In genomic region chr6:78832091-78832808, GRCh38 we compare ENCODE assay signal across 22 cellular contexts. TPM values are rescaled to one million over a fixed set of nuclear protein-coding genes. Genes with fewer than 3 reads are reported as not detected.
A peak's percentile ranks its signal among the peaks of the same experiment; 100 is the strongest.
DNase-seq lines count a peak whose midpoint lies in the region; ATAC-seq and TF ChIP-seq lines count a peak whose summit lies in the region.
"Had no signal": no experiment of that assay in that cellular context is flagged by ENCODE, and none has a peak within 500 bp of the region (broad histone marks: within the 10 kb centered on the region; RNA-seq: fewer than 3 reads in every experiment).

No MANE protein-coding gene starts in this region.

- H3K27ac Mint-ChIP-seq in T-helper 17 cell = no peak overlapping the region
- H3K27ac Mint-ChIP-seq: CD4-positive, CD25-positive, alpha-beta regulatory T cell; endodermal cell; neural progenitor cell had no signal

- TF ChIP-seq CTCF in fibroblast of pulmonary artery (IDR thresholded peaks at IDR 0.05; ENCODE audit: low read length, missing control alignments) = no peak
- TF ChIP-seq CTCF in GM10248 (IDR thresholded peaks at IDR 0.05; ENCODE audit: control extremely low read depth, extremely low read depth, low read depth, missing control alignments) = no peak

- no peaks in the 10 kb centered on the region for H4K20me1 ChIP-seq in GM23248 (ENCODE audit: insufficient read depth)

- H2AFZ ChIP-seq in GM23248 = no peak overlapping the region
- H2AFZ ChIP-seq: neural progenitor cell had no signal

- no peaks in the 10 kb centered on the region for H3K9me2 ChIP-seq in GM23248 (ENCODE audit: insufficient read depth)

- H3K79me2 ChIP-seq in GM23248 (ENCODE audit: insufficient read depth) = no peaks in the 10 kb centered on the region

- H3K9ac ChIP-seq in GM23248 = no peak overlapping the region
- H3K9ac ChIP-seq: neural progenitor cell had no signal

- H3K4me2 ChIP-seq in GM23248 (ENCODE audit: unreplicated experiment) = no peak overlapping the region
- H3K4me2 ChIP-seq: neural progenitor cell had no signal

- peaks cover 21% of the 10 kb centered on the region for H3K27me3 Mint-ChIP-seq in T-helper 17 cell

- in situ Hi-C loops in GM23248 (cut with MboI) = no loop called here

- H3K9me3 ChIP-seq in T-helper 17 cell (ENCODE audit: control insufficient read depth, low read length, poor library complexity, severe bottlenecking) (no peaks in the 10 kb centered on the region), GM23248 (ENCODE audit: low read depth) (no peaks in the 10 kb centered on the region)

- H3K4me1 Mint-ChIP-seq in T-helper 17 cell = peaks cover 3% of the 10 kb centered on the region
- H3K4me1 Mint-ChIP-seq: CD4-positive, CD25-positive, alpha-beta regulatory T cell; endodermal cell; neural progenitor cell had no signal

- POLR2A ChIA-PET in GM10248 (lab: Yijun Ruan, JAX) = no interaction called here

- ATAC-seq in GM18498 (IDR thresholded peaks at IDR 0.05; ENCODE audit: unreplicated experiment) = peak; percentile 63
- ATAC-seq in GM19468 (IDR thresholded peaks at IDR 0.05; ENCODE audit: extremely low read depth, unreplicated experiment) = peak; percentile 51
- peak; percentile 64 for ATAC-seq in HG03159 (IDR thresholded peaks at IDR 0.05; ENCODE audit: unreplicated experiment)
- no peak for ATAC-seq in T-helper 17 cell
- ATAC-seq: foreskin keratinocyte had no signal

- no peak overlapping the region for H3K27ac ChIP-seq in GM23248
- H3K27ac ChIP-seq: foreskin keratinocyte, HL-60, neural progenitor cell had no signal

- H3K36me3 Mint-ChIP-seq in T-helper 17 cell (ENCODE audit: low read depth) = peaks cover 2% of the 10 kb centered on the region
- H3K36me3 Mint-ChIP-seq: CD4-positive, CD25-positive, alpha-beta regulatory T cell; neural progenitor cell had no signal

- no peaks in the 10 kb centered on the region for H3F3A ChIP-seq in GM23248 (ENCODE audit: insufficient read depth)

- no peaks in the 10 kb centered on the region for H3K4me1 ChIP-seq in GM23248 (ENCODE audit: insufficient read depth)
- H3K4me1 ChIP-seq: foreskin keratinocyte, neural progenitor cell had no signal

- no peaks in the 10 kb centered on the region for H3K36me3 ChIP-seq in GM23248 (ENCODE audit: low read depth)
- H3K36me3 ChIP-seq: neural progenitor cell had no signal

- no peak overlapping the region for H3K4me3 Mint-ChIP-seq in T-helper 17 cell
- H3K4me3 Mint-ChIP-seq: CD4-positive, CD25-positive, alpha-beta regulatory T cell; endodermal cell; neural progenitor cell had no signal

- H3K27me3 ChIP-seq in GM23248 (replicated peaks; ENCODE audit: insufficient read depth) = no peaks in the 10 kb centered on the region
- H3K27me3 ChIP-seq: foreskin keratinocyte, neural progenitor cell had no signal

- peak; percentile 42 for DNase-seq in fibroblast of pulmonary artery (ENCODE audit: low read depth)
- DNase-seq in T-helper 17 cell = no peak
- no peak for DNase-seq in GM10248 (ENCODE audit: extremely low spot score)
- DNase-seq in NCI-H2227 treated with DMSO at 0.1 percent for 48 hours (lab: John Stamatoyannopoulos, UW) = no peak
- DNase-seq in GM23248 = no peak
- DNase-seq: activated CD4-positive, alpha-beta T cell treated with anti-CD3 and anti-CD28 coated beads for 1 hour; activated naive CD4-positive, alpha-beta T cell treated with anti-CD3 and anti-CD28 coated beads, Interleukin-2, amount 50 U/mL, for 16 hours; activated T-cell treated with anti-CD3 and anti-CD28 coated beads for 4 hours; CD4-positive, CD25-positive, alpha-beta regulatory T cell; central memory CD4-positive, alpha-beta T cell; DND-41; endodermal cell; Karpas-422; NCI-H2029; NCI-H69 had no signal

- no peak overlapping the region for H3K4me3 ChIP-seq in fibroblast of pulmonary artery (replicated peaks; ENCODE audit: low read depth, low read length)
- H3K4me3 ChIP-seq in GM23248 = no peak overlapping the region
- H3K4me3 ChIP-seq: lung, neural progenitor cell had no signal

- CTCF ChIA-PET in GM10248 (lab: Yijun Ruan, JAX) = interaction anchor here (0.7 to 1.1 kb wide), 3 partner anchors 12 to 23 kb away, joined by 3 read pairs; no protein-coding TSS in a partner anchor

RNA-seq across cellular contexts. Expression of gene IRAK1BP1, which starts 35.1 kb away (rescaled TPM):
- 1 to 10 TPM; 1.1 to 2.4 TPM for total RNA-seq in T-helper 17 cell
- 4.2 and 4.6 TPM in 2 replicates for total RNA-seq in GM23248 (2014; rRNA removed; shearing (Covaris generic))
- 2.0 TPM in 2 replicates for polyA plus RNA-seq in GM23248 (2016; fragmentation: Nextera tagmentation; extraction: Ambion mirVana)
